In genomic region chr10:88131561-88132139, GRCh38 we compare ENCODE assay signal across 13 cellular contexts.
DNase-seq lines count a peak whose midpoint lies in the region; ATAC-seq and TF ChIP-seq lines count a peak whose summit lies in the region.
"Had no signal": no experiment of that assay in that cellular context is flagged by ENCODE, and none has a peak within 500 bp of the region (broad histone marks: within the 10 kb centered on the region; RNA-seq: fewer than 3 reads in every experiment).

No MANE protein-coding gene starts in this region.

- peaks cover 3% of the 10 kb centered on the region in 2 donors for H3K9me3 Mint-ChIP-seq in activated T-cell treated with anti-CD3 and anti-CD28 coated beads, Interleukin-2, amount 50 U/mL, for 72 hours
- H3K9me3 Mint-ChIP-seq in neural progenitor cell: no peaks in the 10 kb centered on the region

- H4K20me1 ChIP-seq in mammary epithelial cell (ENCODE audit: insufficient read depth, low read length) (no peaks in the 10 kb centered on the region), Karpas-422 (ENCODE audit: insufficient read depth, low read depth, low read length) (no peaks in the 10 kb centered on the region), neural progenitor cell (ENCODE audit: low read depth) (no peaks in the 10 kb centered on the region)

- H2AFZ ChIP-seq in mammary epithelial cell (ENCODE audit: low read depth, low read length) (peak overlapping the region; percentile 75), Karpas-422 (ENCODE audit: low read length) (no peak overlapping the region), neural progenitor cell (replicated peaks) (no peak overlapping the region)

- peaks cover 2% of the 10 kb centered on the region; the same call in 1 of the 2 replicates for H3K9me3 ChIP-seq in MG63
- no peaks in the 10 kb centered on the region for H3K9me3 ChIP-seq in mammary epithelial cell (replicated peaks; ENCODE audit: insufficient read depth, low read length)
- no peaks in the 10 kb centered on the region for H3K9me3 ChIP-seq in lung (ENCODE audit: control insufficient read depth in 2 of 2, insufficient read depth in 1 of 2, low read length in 1 of 2)
- no peaks in the 10 kb centered on the region for H3K9me3 ChIP-seq in Karpas-422 (ENCODE audit: low read length)
- H3K9me3 ChIP-seq in neural progenitor cell (ENCODE audit: low read depth): no peaks in the 10 kb centered on the region
- H3K9me3 ChIP-seq: SJSA1, spleen had no signal

- H3K9me2 ChIP-seq in Karpas-422 (replicated peaks; ENCODE audit: insufficient read depth, low read length): no peaks in the 10 kb centered on the region

- dilution Hi-C loops in mammary epithelial cell (cut with HindIII; ENCODE audit: low sequenced_read_pairs): no loop called here

- no peak for ATAC-seq in lung (ENCODE audit: insufficient read depth, low FRiP score)
- no peak for ATAC-seq in activated T-cell treated with anti-CD3 and anti-CD28 coated beads, Interleukin-2, amount 50 U/mL, for 72 hours (replicated peaks in 1 of 2)
- ATAC-seq: natural killer cell had no signal

- H3K4me3 ChIP-seq in MG63 (no peak overlapping the region), mammary epithelial cell (replicated peaks in 1 of 3; ENCODE audit: insufficient read depth in 1 of 3, low read depth in 2 of 3, low read length in 3 of 3) (no peak overlapping the region), lung (no peak overlapping the region), Karpas-422 (ENCODE audit: low read length) (no peak overlapping the region), neural progenitor cell (no peak overlapping the region)
- H3K4me3 ChIP-seq: SJSA1, spleen had no signal

- peaks cover 22% of the 10 kb centered on the region for H3K27me3 Mint-ChIP-seq in activated T-cell treated with anti-CD3 and anti-CD28 coated beads, Interleukin-2, amount 50 U/mL, for 72 hours (ENCODE audit: low read depth)
- H3K27me3 Mint-ChIP-seq in neural progenitor cell (ENCODE audit: insufficient read depth, low read depth): no peaks in the 10 kb centered on the region

- intact Hi-C loops in mammary epithelial cell (cut with micrococcal nuclease): loop anchor here (1.0 to 2.0 kb wide), 3 partner anchors 258 to 271 kb away; no protein-coding TSS in a partner anchor

- H3K27ac ChIP-seq in mammary epithelial cell (ENCODE audit: insufficient read depth, low read depth, low read length): peak overlapping the region; percentile 43
- no peak overlapping the region for H3K27ac ChIP-seq in lung (ENCODE audit: low read depth in 1 of 2, low read length in 1 of 2)
- no peak overlapping the region for H3K27ac ChIP-seq in Karpas-422 (ENCODE audit: low read length)
- H3K27ac ChIP-seq in neural progenitor cell: no peak overlapping the region
- H3K27ac ChIP-seq: SJSA1, spleen had no signal

- H3F3A ChIP-seq in neural progenitor cell (ENCODE audit: low read depth): no peaks in the 10 kb centered on the region

- peak overlapping the region; percentile 35 for H3K4me2 ChIP-seq in mammary epithelial cell (ENCODE audit: insufficient read depth, low read depth, low read length)
- H3K4me2 ChIP-seq in Karpas-422 (ENCODE audit: low read depth, low read length, poor library complexity, severe bottlenecking): no peak overlapping the region
- no peak overlapping the region for H3K4me2 ChIP-seq in neural progenitor cell

- TF ChIP-seq CTCF in mammary epithelial cell (conservative IDR thresholded peaks at IDR 0.05 in 1 of 2, IDR thresholded peaks at IDR 0.05 in 1 of 2; ENCODE audit: extremely low read depth in 1 of 2, insufficient read depth in 1 of 2, low read depth in 1 of 2, low read length in 2 of 2) (peak; percentile 46 to 72), lung (IDR thresholded peaks at IDR 0.05; ENCODE audit: control extremely low read depth, extremely low read depth) (no peak), neural progenitor cell (IDR thresholded peaks at IDR 0.05) (no peak)

- CTCF ChIA-PET in mammary epithelial cell (lab: Charles Lee; ENCODE audit: low non-redundant PET): no interaction called here

- in situ Hi-C loops in mammary epithelial cell (cut with MboI; ENCODE audit: low sequenced_read_pairs in 2 of 2): no loop called here

- WGBS in mammary epithelial cell (ENCODE audit: low coverage, missing lambda C conversion rate): 3% methylated on average over 7 of the region's 7 CpGs
- 47 to 73% methylated on average over 7 of the region's 7 CpGs for WGBS in lung, 2 donors

- peaks cover 18% of the 10 kb centered on the region for H3K4me1 ChIP-seq in mammary epithelial cell (ENCODE audit: insufficient read depth, low read length)
- H3K4me1 ChIP-seq in lung (ENCODE audit: control insufficient read depth in 2 of 2, insufficient read depth in 2 of 2, low read length in 2 of 2): peaks cover 0 to 3% of the 10 kb centered on the region in 2 donors
- no peaks in the 10 kb centered on the region; the same call in 1 of the 2 replicates for H3K4me1 ChIP-seq in Karpas-422 (ENCODE audit: low read length)
- no peaks in the 10 kb centered on the region for H3K4me1 ChIP-seq in neural progenitor cell
- H3K4me1 ChIP-seq: SJSA1 had no signal

- no TSS peak for BruUV-seq in mammary epithelial cell (replicated peaks; lab: Mats Ljungman, UMichigan)

- no peaks in the 10 kb centered on the region for H3K27me3 ChIP-seq in MG63
- H3K27me3 ChIP-seq in mammary epithelial cell (ENCODE audit: insufficient read depth, low read length): no peaks in the 10 kb centered on the region
- H3K27me3 ChIP-seq in lung (ENCODE audit: control insufficient read depth, insufficient read depth): no peaks in the 10 kb centered on the region
- H3K27me3 ChIP-seq in Karpas-422 (ENCODE audit: low read length): no peaks in the 10 kb centered on the region
- no peaks in the 10 kb centered on the region for H3K27me3 ChIP-seq in neural progenitor cell
- H3K27me3 ChIP-seq: SJSA1, spleen had no signal

- peak overlapping the region; percentile 8 for H3K9ac ChIP-seq in mammary epithelial cell (ENCODE audit: insufficient read depth, low read length)
- no peak overlapping the region for H3K9ac ChIP-seq in Karpas-422 (ENCODE audit: low read length)
- no peak overlapping the region for H3K9ac ChIP-seq in neural progenitor cell

- H3K79me2 ChIP-seq in mammary epithelial cell (ENCODE audit: insufficient read depth, low read length) (no peaks in the 10 kb centered on the region), Karpas-422 (ENCODE audit: low read length) (no peaks in the 10 kb centered on the region), neural progenitor cell (ENCODE audit: low read depth) (no peaks in the 10 kb centered on the region)

- peaks cover 2 to 3% of the 10 kb centered on the region in 2 donors for H3K36me3 Mint-ChIP-seq in activated T-cell treated with anti-CD3 and anti-CD28 coated beads, Interleukin-2, amount 50 U/mL, for 72 hours (ENCODE audit: insufficient read depth in 2 of 2)
- H3K36me3 Mint-ChIP-seq in neural progenitor cell: no peaks in the 10 kb centered on the region
- H3K36me3 Mint-ChIP-seq: activated naive CD4-positive, alpha-beta T cell treated with anti-CD3 and anti-CD28 coated beads, Interleukin-2, amount 10 ng/mL, durations not matched to agents 7 days and 5 days; natural killer cell had no signal

- no peak overlapping the region for H3K27ac Mint-ChIP-seq in activated T-cell treated with anti-CD3 and anti-CD28 coated beads, Interleukin-2, amount 50 U/mL, for 72 hours
- H3K27ac Mint-ChIP-seq in neural progenitor cell: no peak overlapping the region
- H3K27ac Mint-ChIP-seq: activated CD4-positive, alpha-beta T cell treated with anti-CD3 and anti-CD28 coated beads, Interleukin-2, amount 10 ng/mL, durations not matched to agents 7 days and 5 days; activated naive CD4-positive, alpha-beta T cell treated with anti-CD3 and anti-CD28 coated beads, Interleukin-2, amount 10 ng/mL, durations not matched to agents 7 days and 5 days; natural killer cell had no signal

- H3K36me3 ChIP-seq in MG63 (no peaks in the 10 kb centered on the region), mammary epithelial cell (ENCODE audit: insufficient read depth, low read length) (no peaks in the 10 kb centered on the region), lung (ENCODE audit: control insufficient read depth in 2 of 2, insufficient read depth in 2 of 2, low read length in 2 of 2) (no peaks in the 10 kb centered on the region), Karpas-422 (ENCODE audit: insufficient read depth, low read length) (no peaks in the 10 kb centered on the region), neural progenitor cell (no peaks in the 10 kb centered on the region)
- H3K36me3 ChIP-seq: SJSA1, spleen had no signal

- H3K4me3 Mint-ChIP-seq in activated T-cell treated with anti-CD3 and anti-CD28 coated beads, Interleukin-2, amount 50 U/mL, for 72 hours: no peak overlapping the region
- H3K4me3 Mint-ChIP-seq in neural progenitor cell: no peak overlapping the region
- H3K4me3 Mint-ChIP-seq: activated CD4-positive, alpha-beta T cell treated with anti-CD3 and anti-CD28 coated beads, Interleukin-2, amount 10 ng/mL, durations not matched to agents 7 days and 5 days; activated naive CD4-positive, alpha-beta T cell treated with anti-CD3 and anti-CD28 coated beads, Interleukin-2, amount 10 ng/mL, durations not matched to agents 7 days and 5 days; natural killer cell had no signal

- H3K4me1 Mint-ChIP-seq in activated T-cell treated with anti-CD3 and anti-CD28 coated beads, Interleukin-2, amount 50 U/mL, for 72 hours (ENCODE audit: low read depth): peaks cover 3% of the 10 kb centered on the region
- H3K4me1 Mint-ChIP-seq in neural progenitor cell: no peaks in the 10 kb centered on the region
- H3K4me1 Mint-ChIP-seq: activated CD4-positive, alpha-beta T cell treated with anti-CD3 and anti-CD28 coated beads, Interleukin-2, amount 10 ng/mL, durations not matched to agents 7 days and 5 days; activated naive CD4-positive, alpha-beta T cell treated with anti-CD3 and anti-CD28 coated beads, Interleukin-2, amount 10 ng/mL, durations not matched to agents 7 days and 5 days had no signal

- DNase-seq in A172 (ENCODE audit: low spot score): peak; percentile 38
- peak; percentile 94 for DNase-seq in MG63
- peak; percentile 93 for DNase-seq in mammary epithelial cell
- DNase-seq in lung (ENCODE audit: low spot score): peak; percentile 33
- no peak for DNase-seq in activated T-cell treated with anti-CD3 and anti-CD28 coated beads, Interleukin-2, amount 50 U/mL, for 72 hours
- DNase-seq in NCI-H2107 (lab: John Stamatoyannopoulos, UW): no peak
- DNase-seq in Karpas-422: no peak
- no peak for DNase-seq in neural progenitor cell (ENCODE audit: low spot score)
- DNase-seq: activated CD4-positive, alpha-beta T cell treated with anti-CD3 and anti-CD28 coated beads, Interleukin-2, amount 10 ng/mL, durations not matched to agents 7 days and 5 days; activated naive CD4-positive, alpha-beta T cell treated with anti-CD3 and anti-CD28 coated beads, Interleukin-2, amount 10 ng/mL, durations not matched to agents 7 days and 5 days; natural killer cell; spleen had no signal

Comparison
In these comparisons a context has a peak if more than half of its experiments do, and no peak if none do; other contexts are left out.
1. DNase-seq: peak in A172 (single experiment), MG63 (single experiment), mammary epithelial cell (single experiment) and lung (single experiment); none in activated T-cell treated with anti-CD3 and anti-CD28 coated beads, Interleukin-2, amount 50 U/mL, for 72 hours (0 of 2), NCI-H2107 (single experiment), Karpas-422 (single experiment) and neural progenitor cell (single experiment).
2. CTCF ChIP-seq: peak in mammary epithelial cell (2 of 2); none in lung (single experiment) and neural progenitor cell (single experiment).